Comparison of ENCODE assay signal across 27 cellular contexts in genomic region chr2:22458439-22458838, GRCh38.
DNase-seq lines count a peak whose midpoint lies in the region; TF ChIP-seq lines count a peak whose summit lies in the region.
"Had no signal": no experiment of that assay in that cellular context is flagged by ENCODE, and none has a peak within 500 bp of the region (broad histone marks: within the 10 kb centered on the region; RNA-seq: fewer than 3 reads in every experiment).

No MANE protein-coding gene starts in this region.

- H2AFZ ChIP-seq in neural cell (ENCODE audit: low read depth, low read length) (no peak overlapping the region), mesenchymal stem cell (ENCODE audit: low read depth, low read length) (no peak overlapping the region)

- peak; percentile 24 for TF ChIP-seq RAD21 in neural cell (conservative IDR thresholded peaks at IDR 0.05)

- no peak overlapping the region for H2BK120ac ChIP-seq in mesenchymal stem cell (ENCODE audit: low read depth, low read length)

- H2BK12ac ChIP-seq in mesenchymal stem cell (ENCODE audit: low read length in 2 of 2) = no peak overlapping the region

- H2BK5ac ChIP-seq in mesenchymal stem cell (ENCODE audit: low read depth, low read length, poor library complexity, severe bottlenecking) = no peak overlapping the region

- H3K27ac ChIP-seq in neural cell (ENCODE audit: low read length) (peak overlapping the region; percentile 54), mesenchymal stem cell (ENCODE audit: low read length, poor library complexity, severe bottlenecking) (no peak overlapping the region)
- H3K27ac ChIP-seq: 22Rv1; A549; BLaER1; BLaER1 treated with 17β-estradiol and CSF1 and Interleukin-3, amounts not matched to agents 10 nM and 100 nM; C4-2B had no signal

- H3K4ac ChIP-seq in mesenchymal stem cell (ENCODE audit: low read depth in 1 of 2, low read length in 2 of 2) = no peak overlapping the region

- H3K4me1 ChIP-seq in mesenchymal stem cell (ENCODE audit: control insufficient read depth, insufficient read depth, low read depth, low read length) = no peaks in the 10 kb centered on the region
- H3K4me1 ChIP-seq: A549; BLaER1; BLaER1 treated with 17β-estradiol and CSF1 and Interleukin-3, amounts not matched to agents 10 nM and 100 nM; Caco-2 had no signal

- H3K9me3 ChIP-seq in neural cell (ENCODE audit: low read length) (no peaks in the 10 kb centered on the region), mesenchymal stem cell (ENCODE audit: control insufficient read depth, low read length) (no peaks in the 10 kb centered on the region)
- H3K9me3 ChIP-seq: A549; BE2C; BLaER1; BLaER1 treated with 17β-estradiol and CSF1 and Interleukin-3, amounts not matched to agents 10 nM and 100 nM; Caco-2 had no signal

- H3K36me3 ChIP-seq in neural cell (ENCODE audit: insufficient read depth, low read length) (no peaks in the 10 kb centered on the region), mesenchymal stem cell (ENCODE audit: control insufficient read depth in 1 of 2, insufficient read depth in 2 of 2, low read depth in 1 of 2, low read length in 2 of 2) (no peaks in the 10 kb centered on the region)
- H3K36me3 ChIP-seq: BE2C; BLaER1; BLaER1 treated with 17β-estradiol and CSF1 and Interleukin-3, amounts not matched to agents 10 nM and 100 nM had no signal

- H3K27me3 ChIP-seq in neural cell (ENCODE audit: insufficient read depth, low read depth, low read length) = no peaks in the 10 kb centered on the region
- peaks cover 0 to 9% of the 10 kb centered on the region in 2 experiments for H3K27me3 ChIP-seq in mesenchymal stem cell (ENCODE audit: control insufficient read depth in 1 of 2, insufficient read depth in 1 of 2, low read length in 2 of 2)
- H3K27me3 ChIP-seq: BE2C; BLaER1; BLaER1 treated with 17β-estradiol and CSF1 and Interleukin-3, amounts not matched to agents 10 nM and 100 nM had no signal

- no peak overlapping the region for H3K18ac ChIP-seq in mesenchymal stem cell (ENCODE audit: low read depth in 1 of 2, low read length in 2 of 2)

- TF ChIP-seq CTCF in neural cell (IDR thresholded peaks at IDR 0.05; ENCODE audit: poor library complexity, severe bottlenecking) = no peak

- H3F3A ChIP-seq in neural cell (ENCODE audit: insufficient read depth, low read length, poor library complexity, severe bottlenecking) = peaks cover 3% of the 10 kb centered on the region

- H4K8ac ChIP-seq in mesenchymal stem cell (ENCODE audit: low read length) = no peak overlapping the region

- no peak overlapping the region for H3K23ac ChIP-seq in mesenchymal stem cell (ENCODE audit: low read length in 2 of 2)

- no peak for DNase-seq in mesenchymal stem cell
- DNase-seq: 8988T; ACHN; AML-193; BE2C; C1 segment of cervical spinal cord; Caco-2; Calu3; CD4-positive, alpha-beta memory T cell; CD4-positive, alpha-beta T cell; CD4-positive, CD25-positive, alpha-beta regulatory T cell; CD8-positive, alpha-beta memory T cell; CD8-positive, alpha-beta T cell; COR-L47; DMS 273 treated with DMSO at 0.1 percent for 48 hours; DMS153; DMS53; DMS79; DMS79 treated with DMSO at 0.1 percent for 48 hours; DND-41; EL had no signal

- no peaks in the 10 kb centered on the region for H3K79me2 ChIP-seq in neural cell (replicated peaks; ENCODE audit: insufficient read depth, low read length)

- H4K20me1 ChIP-seq in neural cell (ENCODE audit: insufficient read depth) = no peaks in the 10 kb centered on the region
- H4K20me1 ChIP-seq: BLaER1; BLaER1 treated with 17β-estradiol and CSF1 and Interleukin-3, amounts not matched to agents 10 nM and 100 nM had no signal

- H3K4me3 ChIP-seq in neural cell (ENCODE audit: low read length) (peak overlapping the region; percentile 14), mesenchymal stem cell (ENCODE audit: insufficient read depth in 1 of 2, low read depth in 1 of 2, low read length in 2 of 2) (no peak overlapping the region)
- H3K4me3 ChIP-seq: A549; BLaER1; BLaER1 treated with 17β-estradiol and CSF1 and Interleukin-3, amounts not matched to agents 10 nM and 100 nM had no signal

- H3K9me2 ChIP-seq in neural cell (ENCODE audit: insufficient read depth, low read length) = no peaks in the 10 kb centered on the region

- TF ChIP-seq EP300 in neural cell (conservative IDR thresholded peaks at IDR 0.05; ENCODE audit: poor library complexity, severe bottlenecking) = peak; percentile 92

- H2BK15ac ChIP-seq in mesenchymal stem cell (ENCODE audit: low read depth, poor library complexity, severe bottlenecking) = no peak overlapping the region

- WGBS in mesenchymal stem cell = no CpG with 5 or more reads among the region's 1 CpG

- peak overlapping the region; percentile 14 for H3K4me2 ChIP-seq in neural cell (ENCODE audit: low read length)
- no peak overlapping the region for H3K4me2 ChIP-seq in mesenchymal stem cell (ENCODE audit: low read length, poor library complexity, severe bottlenecking)
- H3K4me2 ChIP-seq: A549; BLaER1; BLaER1 treated with 17β-estradiol and CSF1 and Interleukin-3, amounts not matched to agents 10 nM and 100 nM had no signal

- H3K79me1 ChIP-seq in mesenchymal stem cell (replicated peaks; ENCODE audit: low read length, poor library complexity, severe bottlenecking) = no peaks in the 10 kb centered on the region

- H3K9ac ChIP-seq in neural cell (ENCODE audit: low read length) (no peak overlapping the region), mesenchymal stem cell (ENCODE audit: low read length) (no peak overlapping the region)
- H3K9ac ChIP-seq: BLaER1; BLaER1 treated with 17β-estradiol and CSF1 and Interleukin-3, amounts not matched to agents 10 nM and 100 nM had no signal

- no peak overlapping the region for H2AK5ac ChIP-seq in mesenchymal stem cell (ENCODE audit: low read length, severe bottlenecking)

- no peak overlapping the region for H3K14ac ChIP-seq in mesenchymal stem cell (ENCODE audit: low read length in 2 of 2)

- no peak overlapping the region for H4K91ac ChIP-seq in mesenchymal stem cell (ENCODE audit: low read length)

TF ChIP-seq in neural cell, 6 proteins besides CTCF, POLR2A, EP300 and RAD21:
- TF ChIP-seq POLR2AphosphoS5 (IDR thresholded peaks at IDR 0.05) (peak; percentile 90), EZH2 (IDR thresholded peaks at IDR 0.05; ENCODE audit: borderline replicate concordance, insufficient read depth, low read length, poor library complexity, severe bottlenecking) (no peak)
